8 cellular contexts compared by ENCODE assay signal in the genomic region with DNA sequence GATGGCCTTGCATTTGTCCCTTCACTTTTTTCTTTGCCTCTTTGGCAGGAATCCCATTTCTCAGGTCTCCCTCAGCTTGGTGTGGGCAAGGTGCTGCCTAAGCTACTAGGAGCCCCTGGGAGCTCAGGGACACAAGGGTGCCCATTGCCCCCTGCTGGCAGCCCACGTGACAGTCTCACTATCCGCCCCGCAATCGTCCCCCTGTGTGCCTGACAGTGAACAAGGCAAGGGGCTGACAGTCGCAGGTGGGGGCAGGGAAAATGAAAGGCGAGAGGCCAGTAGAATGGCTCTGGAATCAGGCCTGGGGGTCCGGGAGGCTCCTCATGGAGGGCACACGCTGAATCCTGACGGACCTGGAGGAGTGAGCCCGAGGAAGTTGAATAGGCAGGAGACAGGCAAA. TPM values are rescaled to one million over a fixed set of nuclear protein-coding genes. Genes with fewer than 3 reads are reported as not detected.
DNase-seq lines count a peak whose midpoint lies in the region; ATAC-seq and TF ChIP-seq lines count a peak whose summit lies in the region.

No MANE protein-coding gene starts in this region.

- no peak for TF ChIP-seq POLR2A in transverse colon (IDR thresholded peaks at IDR 0.05)

- intact Hi-C loops in transverse colon (cut with DNase I; ENCODE audit: low total_unique reads), result no loop called here

- ATAC-seq in RWPE2 (ENCODE audit: low read depth) (peak; percentile 23; the same call in 1 of the 3 replicates), GM18870 (IDR thresholded peaks at IDR 0.05; ENCODE audit: unreplicated experiment) (no peak)

- TF ChIP-seq EP300 in transverse colon (IDR thresholded peaks at IDR 0.05; ENCODE audit: low read depth), result no peak

- H3K27me3 ChIP-seq in RWPE2 (ENCODE audit: insufficient read depth, poor library complexity, severe bottlenecking) (no peaks in the 10 kb centered on the region), osteoblast (ENCODE audit: insufficient read depth, low read length) (no peaks in the 10 kb centered on the region), transverse colon (no peaks in the 10 kb centered on the region)

- TF ChIP-seq CTCF in RWPE2 (IDR thresholded peaks at IDR 0.05; ENCODE audit: poor library complexity, severe bottlenecking) (no peak), choroid plexus epithelial cell (conservative IDR thresholded peaks at IDR 0.05; ENCODE audit: low read depth, low read length) (peak; percentile 35), osteoblast (IDR thresholded peaks at IDR 0.05; ENCODE audit: extremely low read depth, low read depth, low read length) (peak; percentile 21), transverse colon (IDR thresholded peaks at IDR 0.05) (no peak)

- no peak overlapping the region for H2AFZ ChIP-seq in osteoblast (ENCODE audit: low read length)

- DNase-seq in DMS53 (lab: John Stamatoyannopoulos, UW), result peak; percentile 25
- DNase-seq in DMS53 treated with DMSO at 0.1 percent for 48 hours (lab: John Stamatoyannopoulos, UW; ENCODE audit: unreplicated experiment), result no peak
- no peak for DNase-seq in RWPE2 (ENCODE audit: low spot score)
- no peak for DNase-seq in choroid plexus epithelial cell (ENCODE audit: low read depth)
- DNase-seq in osteoblast (ENCODE audit: insufficient read length, low spot score, missing footprints), result no peak
- no peak for DNase-seq in GM19238 (ENCODE audit: insufficient read length, low spot score)
- DNase-seq in transverse colon, result no peak

- no peaks in the 10 kb centered on the region for H3K79me2 ChIP-seq in osteoblast (ENCODE audit: insufficient read depth, low read length)

- 65% methylated on average over 10 of the region's 10 CpGs; no CpG with 5 or more reads in 1 of the 2 donors for WGBS in transverse colon (ENCODE audit: low coverage in 1 of 2), 2 donors

- no peak overlapping the region for H3K4me2 ChIP-seq in osteoblast (ENCODE audit: insufficient read depth, low read length)

- in situ Hi-C loops in transverse colon (cut with MboI; ENCODE audit: low pct_ligation_motif_present in 1 of 4, low pct_unique_long_range_greater_than_20kb in 1 of 4, low sequenced_read_pairs in 3 of 4), result loop anchor here in 1 of 4 donors (10.0 kb wide), 1 partner anchor 265 kb away; no protein-coding TSS in a partner anchor

- H3K36me3 ChIP-seq in RWPE2 (ENCODE audit: low read depth) (no peaks in the 10 kb centered on the region), osteoblast (ENCODE audit: insufficient read depth, low read length) (no peaks in the 10 kb centered on the region), transverse colon (no peaks in the 10 kb centered on the region)

- H3K27ac ChIP-seq in RWPE2 (ENCODE audit: poor library complexity, severe bottlenecking), result no peak overlapping the region
- no peak overlapping the region for H3K27ac ChIP-seq in osteoblast (ENCODE audit: low read depth, low read length)
- no peak overlapping the region for H3K27ac ChIP-seq in transverse colon

- H3K4me3 ChIP-seq in RWPE2 (ENCODE audit: severe bottlenecking) (no peak overlapping the region), choroid plexus epithelial cell (ENCODE audit: low read depth, low read length) (no peak overlapping the region), osteoblast (ENCODE audit: insufficient read depth, low read length) (no peak overlapping the region), transverse colon (no peak overlapping the region)

- H3K4me1 ChIP-seq in RWPE2 (ENCODE audit: insufficient read depth, poor library complexity, severe bottlenecking) (no peaks in the 10 kb centered on the region), osteoblast (ENCODE audit: insufficient read depth, low read length) (no peaks in the 10 kb centered on the region), transverse colon (peaks cover 0 to 18% (median 3%) of the 10 kb centered on the region in 4 donors)

- no peaks in the 10 kb centered on the region for H4K20me1 ChIP-seq in osteoblast (ENCODE audit: insufficient read depth, low read length)

- H3K9me3 ChIP-seq in RWPE2 (ENCODE audit: severe bottlenecking), result no peaks in the 10 kb centered on the region
- H3K9me3 ChIP-seq in osteoblast (ENCODE audit: low read depth, low read length), result no peaks in the 10 kb centered on the region
- no peaks in the 10 kb centered on the region for H3K9me3 ChIP-seq in transverse colon

RNA-seq across cellular contexts. Expression of gene PCDH12, which starts 2.0 kb away (rescaled TPM):
- under 0.01 TPM in 1 of 2 replicates, not detected in the other for total RNA-seq in osteoblast
- total RNA-seq in transverse colon, result under 1 TPM in 3 of 4 donors, not detected in 1; 0.37 to 0.95 (median 0.68) TPM

RNA-seq across cellular contexts. Expression of gene RNF14, which starts 8.9 kb away (rescaled TPM):
- 69.0 and 90.8 TPM in 2 replicates for total RNA-seq in osteoblast
- 10 to 100 TPM; 15.3 to 66.7 (median 57.1) TPM for total RNA-seq in transverse colon

RNA-seq across cellular contexts. Expression of gene DELE1, which starts 36.3 kb away (rescaled TPM):
- total RNA-seq in osteoblast, result 50.1 and 52.1 TPM in 2 replicates
- total RNA-seq in transverse colon, result 100 to 1,000 TPM in 3 of 4 donors, 10 to 100 TPM in 1; 92.6 to 270 (median 126) TPM

RNA-seq across cellular contexts. Expression of gene GNPDA1, which starts 52.8 kb away (rescaled TPM):
- total RNA-seq in osteoblast (56.5 and 65.1 TPM in 2 replicates), transverse colon (10 to 100 TPM in 2 of 4 donors, 1 to 10 TPM in 2; 1.6 to 24.8 (median 8.9) TPM)

Comparison
In these comparisons a context has a peak if more than half of its experiments do, and no peak if none do; other contexts are left out.
1. CTCF ChIP-seq: peak in choroid plexus epithelial cell (single experiment) and osteoblast (single experiment); none in RWPE2 (single experiment) and transverse colon (0 of 5).